8 cellular contexts compared by ENCODE assay signal in genomic region chr17:68511254-68511670, GRCh38. TPM values are rescaled to one million over a fixed set of nuclear protein-coding genes. Genes with fewer than 3 reads are reported as not detected.
DNase-seq lines count a peak whose midpoint lies in the region; ATAC-seq, FAIRE-seq and TF ChIP-seq lines count a peak whose summit lies in the region.

No MANE protein-coding gene starts in this region.

- no peak for TF ChIP-seq POLR2A in suprapubic skin (IDR thresholded peaks at IDR 0.05)

- H3K36me3 Mint-ChIP-seq in activated naive CD8-positive, alpha-beta T cell treated with anti-CD3 and anti-CD28 coated beads for 36 hours: peaks cover 24% of the 10 kb centered on the region

- H3K4me3 ChIP-seq in kidney (ENCODE audit: low read length in 2 of 2) (peak overlapping the region; percentile 61 to 94), suprapubic skin (peak overlapping the region; percentile 95)

- WGBS in suprapubic skin: 3% methylated on average over 6 of the region's 10 CpGs

- FAIRE-seq in kidney (lab: Jason Lieb, UNC): no peak

- H3K9me3 ChIP-seq in kidney (ENCODE audit: control insufficient read depth in 1 of 2, low read length in 2 of 2) (no peaks in the 10 kb centered on the region), suprapubic skin (no peaks in the 10 kb centered on the region)

- TF ChIP-seq CTCF in kidney (IDR thresholded peaks at IDR 0.05; ENCODE audit: borderline replicate concordance, extremely low read depth, insufficient read depth) (no peak), suprapubic skin (IDR thresholded peaks at IDR 0.05) (no peak)

- ATAC-seq in HG03097 (IDR thresholded peaks at IDR 0.05; ENCODE audit: low FRiP score, unreplicated experiment): no peak
- no peak for ATAC-seq in GM21447 (IDR thresholded peaks at IDR 0.05; ENCODE audit: unreplicated experiment)

- peak overlapping the region; percentile 32 for H3K27ac Mint-ChIP-seq in activated naive CD8-positive, alpha-beta T cell treated with anti-CD3 and anti-CD28 coated beads for 36 hours

- intact Hi-C loops in kidney (cut with DNase I): no loop called here

- peaks cover 4 to 10% of the 10 kb centered on the region in 2 donors for H3K4me1 ChIP-seq in kidney (ENCODE audit: control insufficient read depth in 1 of 2, insufficient read depth in 1 of 2, low read depth in 1 of 2, low read length in 2 of 2)
- peaks cover 39% of the 10 kb centered on the region for H3K4me1 ChIP-seq in suprapubic skin

- H3K27ac ChIP-seq in kidney (ENCODE audit: low read depth in 2 of 2, low read length in 2 of 2) (peak overlapping the region; percentile 95 to 99), suprapubic skin (peak overlapping the region; percentile 99)

- H3K36me3 ChIP-seq in kidney (ENCODE audit: control insufficient read depth in 1 of 2, insufficient read depth in 2 of 2, low read length in 2 of 2) (peaks cover 2 to 7% of the 10 kb centered on the region in 2 donors), suprapubic skin (no peaks in the 10 kb centered on the region)

- no peaks in the 10 kb centered on the region for H3K9me3 Mint-ChIP-seq in activated naive CD8-positive, alpha-beta T cell treated with anti-CD3 and anti-CD28 coated beads for 36 hours

- H3K4me1 Mint-ChIP-seq in activated naive CD8-positive, alpha-beta T cell treated with anti-CD3 and anti-CD28 coated beads for 36 hours: peaks cover 47% of the 10 kb centered on the region

- H3K27me3 ChIP-seq in suprapubic skin: no peaks in the 10 kb centered on the region

- no peaks in the 10 kb centered on the region for H3K27me3 Mint-ChIP-seq in activated naive CD8-positive, alpha-beta T cell treated with anti-CD3 and anti-CD28 coated beads for 36 hours

- peak overlapping the region; percentile 57 to 96 for H3K9ac ChIP-seq in kidney (ENCODE audit: low read length in 2 of 2)

- peak; percentile 10 for DNase-seq in stimulated activated CD4-positive, alpha-beta T cell treated with anti-CD3 and anti-CD28 coated beads, Interleukin-4, amount 100 ng/mL, for 24 hours
- no peak for DNase-seq in stimulated activated CD4-positive, alpha-beta T cell treated with anti-CD3 and anti-CD28 coated beads, Interleukin-15, amount 100 ng/mL, for 24 hours
- no peak for DNase-seq in activated naive CD8-positive, alpha-beta T cell treated with anti-CD3 and anti-CD28 coated beads for 36 hours
- DNase-seq in kidney (no peak), suprapubic skin (ENCODE audit: low spot score in 2 of 2) (peak in 1 of 2 donors; percentile 82), Kasumi-1 (lab: John Stamatoyannopoulos, UW) (no peak)

- no peak for TF ChIP-seq EP300 in suprapubic skin (IDR thresholded peaks at IDR 0.05)

- H3K4me3 Mint-ChIP-seq in activated naive CD8-positive, alpha-beta T cell treated with anti-CD3 and anti-CD28 coated beads for 36 hours: peak overlapping the region; percentile 76

RNA-seq across cellular contexts. Expression of gene PRKAR1A, which starts 1.0 kb away (rescaled TPM):
- 100 to 1,000 TPM; 152 to 156 TPM for total RNA-seq in activated naive CD8-positive, alpha-beta T cell treated with anti-CD3 and anti-CD28 coated beads for 36 hours
- total RNA-seq in kidney (340 TPM), suprapubic skin (100 to 1,000 TPM; 245 to 286 (median 264) TPM)
- polyA plus RNA-seq in kidney (ENCODE audit: insufficient read depth, low read depth, low replicate concordance): 92.3 TPM

RNA-seq across cellular contexts. Expression of gene WIPI1, which starts 54.0 kb away (rescaled TPM):
- 1 to 10 TPM; 8.7 to 8.9 TPM for total RNA-seq in activated naive CD8-positive, alpha-beta T cell treated with anti-CD3 and anti-CD28 coated beads for 36 hours
- total RNA-seq in kidney (41.2 TPM), suprapubic skin (10 to 100 TPM; 19.3 to 35.1 (median 27.8) TPM)
- polyA plus RNA-seq in kidney (ENCODE audit: insufficient read depth, low read depth, low replicate concordance): 40.9 TPM
